15 cellular contexts compared by ENCODE assay signal in genomic region chr3:183745300-183746098, GRCh38. TPM values are rescaled to one million over a fixed set of nuclear protein-coding genes. Genes with fewer than 3 reads are reported as not detected.
DNase-seq lines count a peak whose midpoint lies in the region; FAIRE-seq and TF ChIP-seq lines count a peak whose summit lies in the region.
"Had no signal": no experiment of that assay in that cellular context is flagged by ENCODE, and none has a peak within 500 bp of the region (broad histone marks: within the 10 kb centered on the region; RNA-seq: fewer than 3 reads in every experiment).

No MANE protein-coding gene starts in this region.

- no peak for TF ChIP-seq CTCF in thyroid gland (IDR thresholded peaks at IDR 0.05)

- POLR2A ChIA-PET in activated CD4-positive, alpha-beta memory T cell treated with anti-CD3 and anti-CD28 coated beads, Interleukin-2, amount 10 ng/mL, durations not matched to agents 7 days and 5 days (lab: Charles Lee) = no interaction called here
- POLR2A ChIA-PET in activated CD4-positive, alpha-beta memory T cell treated with anti-CD3 and anti-CD28 coated beads for 36 hours (lab: Charles Lee) = no interaction called here
- POLR2A ChIA-PET in CD8-positive, alpha-beta memory T cell (lab: Charles Lee) = no interaction called here

- H3K27ac Mint-ChIP-seq in activated CD4-positive, alpha-beta memory T cell treated with anti-CD3 and anti-CD28 coated beads, Interleukin-2, amount 10 ng/mL, durations not matched to agents 7 days and 5 days = peak overlapping the region; percentile 64
- H3K27ac Mint-ChIP-seq in activated CD4-positive, alpha-beta memory T cell treated with anti-CD3 and anti-CD28 coated beads for 36 hours = no peak overlapping the region
- peak overlapping the region in 2 of 8 donors; percentile 64 to 89 for H3K27ac Mint-ChIP-seq in CD8-positive, alpha-beta memory T cell
- H3K27ac Mint-ChIP-seq: activated naive CD8-positive, alpha-beta T cell treated with anti-CD3 and anti-CD28 coated beads for 36 hours; T-helper 2 cell treated with Interferon-gamma antibody and Interleukin-4, amounts not matched to agents 5 μg/mL and 100 μg/mL, for 36 hours had no signal

- intact Hi-C loops in activated CD4-positive, alpha-beta memory T cell treated with anti-CD3 and anti-CD28 coated beads for 36 hours (cut with micrococcal nuclease) = no loop called here
- intact Hi-C loops in thyroid gland (cut with DNase I) = no loop called here

- H3K36me3 Mint-ChIP-seq in activated CD4-positive, alpha-beta memory T cell treated with anti-CD3 and anti-CD28 coated beads, Interleukin-2, amount 10 ng/mL, durations not matched to agents 7 days and 5 days (ENCODE audit: low read depth) = peaks cover 55% of the 10 kb centered on the region
- peaks cover 35% of the 10 kb centered on the region for H3K36me3 Mint-ChIP-seq in activated CD4-positive, alpha-beta memory T cell treated with anti-CD3 and anti-CD28 coated beads for 36 hours
- peaks cover 4 to 57% (median 13%) of the 10 kb centered on the region in 3 donors for H3K36me3 Mint-ChIP-seq in CD8-positive, alpha-beta memory T cell

- WGBS in small intestine, 3 donors = 88 to 93% (median 91%) methylated on average over 16 of the region's 16 CpGs
- WGBS in thyroid gland, 2 donors = 81 to 82% methylated on average over 16 of the region's 16 CpGs

- no peaks in the 10 kb centered on the region for H3K9me3 Mint-ChIP-seq in activated CD4-positive, alpha-beta memory T cell treated with anti-CD3 and anti-CD28 coated beads, Interleukin-2, amount 10 ng/mL, durations not matched to agents 7 days and 5 days
- no peaks in the 10 kb centered on the region for H3K9me3 Mint-ChIP-seq in activated CD4-positive, alpha-beta memory T cell treated with anti-CD3 and anti-CD28 coated beads for 36 hours
- no peaks in the 10 kb centered on the region for H3K9me3 Mint-ChIP-seq in CD8-positive, alpha-beta memory T cell
- H3K9me3 Mint-ChIP-seq: activated naive CD8-positive, alpha-beta T cell treated with anti-CD3 and anti-CD28 coated beads for 36 hours; T-helper 2 cell treated with Interferon-gamma antibody and Interleukin-4, amounts not matched to agents 5 μg/mL and 100 μg/mL, for 36 hours had no signal

- H3K4me1 Mint-ChIP-seq in activated CD4-positive, alpha-beta memory T cell treated with anti-CD3 and anti-CD28 coated beads, Interleukin-2, amount 10 ng/mL, durations not matched to agents 7 days and 5 days = no peaks in the 10 kb centered on the region
- H3K4me1 Mint-ChIP-seq in activated CD4-positive, alpha-beta memory T cell treated with anti-CD3 and anti-CD28 coated beads for 36 hours (ENCODE audit: low read depth) = no peaks in the 10 kb centered on the region
- H3K4me1 Mint-ChIP-seq in CD8-positive, alpha-beta memory T cell = peaks cover 0 to 5% (median 0%) of the 10 kb centered on the region in 3 donors
- H3K4me1 Mint-ChIP-seq: activated naive CD8-positive, alpha-beta T cell treated with anti-CD3 and anti-CD28 coated beads for 36 hours had no signal

- no peak overlapping the region for H3K27ac ChIP-seq in small intestine (ENCODE audit: low read depth in 1 of 2, low read length in 1 of 2)
- no peak overlapping the region for H3K27ac ChIP-seq in thyroid gland
- H3K27ac ChIP-seq in CD8-positive, alpha-beta memory T cell (ENCODE audit: low read depth, low read length) = no peak overlapping the region
- H3K27ac ChIP-seq: heart left ventricle, KMS-11, thoracic aorta had no signal

- FAIRE-seq in small intestine (lab: Jason Lieb, UNC) = no peak

- no peaks in the 10 kb centered on the region for H3K27me3 ChIP-seq in small intestine (ENCODE audit: control insufficient read depth in 2 of 2, insufficient read depth in 2 of 2, low read length in 2 of 2)
- H3K27me3 ChIP-seq in thyroid gland = no peaks in the 10 kb centered on the region
- no peaks in the 10 kb centered on the region for H3K27me3 ChIP-seq in CD8-positive, alpha-beta memory T cell (ENCODE audit: insufficient read depth, low read length, poor library complexity, severe bottlenecking)
- H3K27me3 ChIP-seq: heart left ventricle had no signal

- H3K36me3 ChIP-seq in small intestine (ENCODE audit: control insufficient read depth in 2 of 2, insufficient read depth in 2 of 2, low read length in 2 of 2) (peaks cover 0 to 2% of the 10 kb centered on the region in 2 donors), thyroid gland (peaks cover 3 to 8% of the 10 kb centered on the region in 2 donors)
- H3K36me3 ChIP-seq in CD8-positive, alpha-beta memory T cell (ENCODE audit: insufficient read depth, low read length) = no peaks in the 10 kb centered on the region
- H3K36me3 ChIP-seq: thoracic aorta had no signal

- no peak for DNase-seq in activated CD4-positive, alpha-beta memory T cell treated with anti-CD3 and anti-CD28 coated beads, Interleukin-2, amount 10 ng/mL, durations not matched to agents 7 days and 5 days
- DNase-seq in activated CD4-positive, alpha-beta memory T cell treated with anti-CD3 and anti-CD28 coated beads for 36 hours = no peak
- DNase-seq in amniotic stem cell (lab: John Stamatoyannopoulos, UW) = peak; percentile 11
- peak; percentile 35 for DNase-seq in iPS-NIHi7 (ENCODE audit: extremely low spot score)
- DNase-seq in small intestine = no peak
- no peak for DNase-seq in thyroid gland
- DNase-seq in NCI-H446 treated with DMSO at 0.1 percent for 48 hours (lab: John Stamatoyannopoulos, UW) = no peak
- DNase-seq in CD8-positive, alpha-beta memory T cell = no peak
- DNase-seq: activated naive CD8-positive, alpha-beta T cell treated with anti-CD3 and anti-CD28 coated beads for 36 hours; DMS79 treated with DMSO at 0.1 percent for 48 hours; heart left ventricle; NCI-H2107 had no signal

- H3K4me3 Mint-ChIP-seq in activated CD4-positive, alpha-beta memory T cell treated with anti-CD3 and anti-CD28 coated beads, Interleukin-2, amount 10 ng/mL, durations not matched to agents 7 days and 5 days = no peak overlapping the region
- H3K4me3 Mint-ChIP-seq in activated CD4-positive, alpha-beta memory T cell treated with anti-CD3 and anti-CD28 coated beads for 36 hours = no peak overlapping the region
- no peak overlapping the region for H3K4me3 Mint-ChIP-seq in CD8-positive, alpha-beta memory T cell
- H3K4me3 Mint-ChIP-seq: activated naive CD8-positive, alpha-beta T cell treated with anti-CD3 and anti-CD28 coated beads for 36 hours; T-helper 2 cell treated with Interferon-gamma antibody and Interleukin-4, amounts not matched to agents 5 μg/mL and 100 μg/mL, for 36 hours had no signal

- H3K4me1 ChIP-seq in small intestine (ENCODE audit: control insufficient read depth in 2 of 2, insufficient read depth in 1 of 2, low read depth in 1 of 2, low read length in 1 of 2) (no peaks in the 10 kb centered on the region), thyroid gland (no peaks in the 10 kb centered on the region)
- H3K4me1 ChIP-seq in CD8-positive, alpha-beta memory T cell (ENCODE audit: insufficient read depth, low read length) = no peaks in the 10 kb centered on the region
- H3K4me1 ChIP-seq: heart left ventricle had no signal

- CTCF ChIA-PET in activated CD4-positive, alpha-beta memory T cell treated with anti-CD3 and anti-CD28 coated beads, Interleukin-2, amount 10 ng/mL, durations not matched to agents 7 days and 5 days (lab: Charles Lee) = no interaction called here
- CTCF ChIA-PET in activated CD4-positive, alpha-beta memory T cell treated with anti-CD3 and anti-CD28 coated beads for 36 hours (lab: Charles Lee) = no interaction called here
- CTCF ChIA-PET in CD8-positive, alpha-beta memory T cell (lab: Charles Lee) = no interaction called here

- no peak for TF ChIP-seq POLR2A in thyroid gland (IDR thresholded peaks at IDR 0.05)

- H3K9me3 ChIP-seq in small intestine (ENCODE audit: control insufficient read depth, low read depth) = no peaks in the 10 kb centered on the region
- H3K9me3 ChIP-seq in thyroid gland = no peaks in the 10 kb centered on the region
- no peaks in the 10 kb centered on the region for H3K9me3 ChIP-seq in CD8-positive, alpha-beta memory T cell (ENCODE audit: low read length)
- H3K9me3 ChIP-seq: thoracic aorta had no signal

- H3K4me3 ChIP-seq in small intestine (ENCODE audit: low read depth in 1 of 2, low read length in 2 of 2) (no peak overlapping the region), thyroid gland (replicated peaks in 1 of 3) (no peak overlapping the region)
- H3K4me3 ChIP-seq in CD8-positive, alpha-beta memory T cell (ENCODE audit: low read length) = no peak overlapping the region
- H3K4me3 ChIP-seq: heart left ventricle, thoracic aorta had no signal

- no peaks in the 10 kb centered on the region for H3K27me3 Mint-ChIP-seq in activated CD4-positive, alpha-beta memory T cell treated with anti-CD3 and anti-CD28 coated beads, Interleukin-2, amount 10 ng/mL, durations not matched to agents 7 days and 5 days
- no peaks in the 10 kb centered on the region for H3K27me3 Mint-ChIP-seq in activated CD4-positive, alpha-beta memory T cell treated with anti-CD3 and anti-CD28 coated beads for 36 hours
- no peaks in the 10 kb centered on the region for H3K27me3 Mint-ChIP-seq in CD8-positive, alpha-beta memory T cell
- H3K27me3 Mint-ChIP-seq: activated naive CD8-positive, alpha-beta T cell treated with anti-CD3 and anti-CD28 coated beads for 36 hours had no signal

RNA-seq across cellular contexts. Expression of gene YEATS2, which starts 47.9 kb away (rescaled TPM):
- total RNA-seq in activated CD4-positive, alpha-beta memory T cell treated with anti-CD3 and anti-CD28 coated beads, Interleukin-2, amount 10 ng/mL, durations not matched to agents 7 days and 5 days = 10 to 100 TPM; 51.7 to 56.5 TPM
- 10 to 100 TPM; 45.4 to 48.8 TPM for total RNA-seq in activated CD4-positive, alpha-beta memory T cell treated with anti-CD3 and anti-CD28 coated beads for 36 hours
- polyA plus RNA-seq in small intestine = 1 to 10 TPM; 3.5 to 7.9 (median 4.0) TPM
- 10 to 100 TPM; 30.0 to 42.5 (median 37.7) TPM for total RNA-seq in thyroid gland
- total RNA-seq in CD8-positive, alpha-beta memory T cell = 10 to 100 TPM; 30.5 to 31.6 TPM
- 5.7 TPM for polyA plus RNA-seq in CD8-positive, alpha-beta memory T cell

Comparison
In these comparisons a context has a peak if more than half of its experiments do, and no peak if none do; other contexts are left out.
1. DNase-seq: peak in amniotic stem cell (single experiment) and iPS-NIHi7 (single experiment); none in activated CD4-positive, alpha-beta memory T cell treated with anti-CD3 and anti-CD28 coated beads, Interleukin-2, amount 10 ng/mL, durations not matched to agents 7 days and 5 days (single experiment), activated CD4-positive, alpha-beta memory T cell treated with anti-CD3 and anti-CD28 coated beads for 36 hours (single experiment), small intestine (single experiment), thyroid gland (0 of 2), NCI-H446 treated with DMSO at 0.1 percent for 48 hours (single experiment) and CD8-positive, alpha-beta memory T cell (0 of 5).